In genomic region chr3:78867409-78868372, GRCh38 we compare ENCODE assay signal across 16 cellular contexts.
DNase-seq lines count a peak whose midpoint lies in the region; ATAC-seq and TF ChIP-seq lines count a peak whose summit lies in the region.
"Had no signal": no experiment of that assay in that cellular context is flagged by ENCODE, and none has a peak within 500 bp of the region (broad histone marks: within the 10 kb centered on the region; RNA-seq: fewer than 3 reads in every experiment).

No MANE protein-coding gene starts in this region.

- ATAC-seq in HG02678 (IDR thresholded peaks at IDR 0.05; ENCODE audit: unreplicated experiment): no peak
- ATAC-seq: gastrocnemius medialis; stimulated activated memory B cell treated with anti-CD40 and anti-IgM and Interleukin-4, amounts not matched to agents 10 μg/mL and 1 μg/mL and 100 μg/mL, for 72 hours had no signal

- H3K27ac ChIP-seq in SK-N-MC (peak overlapping the region; percentile 81), smooth muscle cell (ENCODE audit: low read depth) (peak overlapping the region; percentile 68)
- H3K27ac ChIP-seq: gastrocnemius medialis, SJSA1, vagina had no signal

- H3F3A ChIP-seq in smooth muscle cell (ENCODE audit: low read depth): peaks cover 4% of the 10 kb centered on the region

- TF ChIP-seq CTCF in fibroblast of pulmonary artery (IDR thresholded peaks at IDR 0.05; ENCODE audit: low read length, missing control alignments) (no peak), smooth muscle cell (IDR thresholded peaks at IDR 0.05; ENCODE audit: borderline replicate concordance, insufficient read depth, poor library complexity, severe bottlenecking) (no peak)

- H3K9ac ChIP-seq in SK-N-MC (ENCODE audit: insufficient read length) (peak overlapping the region; percentile 32), smooth muscle cell (ENCODE audit: low read depth) (no peak overlapping the region)

- H3K79me2 ChIP-seq in smooth muscle cell (ENCODE audit: low read depth): peaks cover 34% of the 10 kb centered on the region

- no peak overlapping the region for H2AFZ ChIP-seq in smooth muscle cell (ENCODE audit: low read depth)

- no peaks in the 10 kb centered on the region for H4K20me1 ChIP-seq in smooth muscle cell (ENCODE audit: low read depth)

- no peaks in the 10 kb centered on the region for H3K9me3 ChIP-seq in SK-N-MC (ENCODE audit: low read depth, low read length)
- no peaks in the 10 kb centered on the region for H3K9me3 ChIP-seq in smooth muscle cell (replicated peaks; ENCODE audit: low read depth)
- H3K9me3 ChIP-seq: gastrocnemius medialis, SJSA1, vagina had no signal

- H3K4me3 ChIP-seq in SK-N-MC (peak overlapping the region; percentile 47), fibroblast of pulmonary artery (replicated peaks; ENCODE audit: low read depth, low read length) (no peak overlapping the region), smooth muscle cell (no peak overlapping the region)
- H3K4me3 ChIP-seq: gastrocnemius medialis, SJSA1, vagina had no signal

- H3K36me3 ChIP-seq in SK-N-MC (ENCODE audit: insufficient read depth, low read length) (no peaks in the 10 kb centered on the region), smooth muscle cell (ENCODE audit: low read depth) (no peaks in the 10 kb centered on the region)
- H3K36me3 ChIP-seq: gastrocnemius medialis, SJSA1, vagina had no signal

- peak; percentile 7 for DNase-seq in NCI-H82 (lab: John Stamatoyannopoulos, UW)
- DNase-seq in NCI-H82 treated with DMSO at 0.1 percent for 48 hours (lab: John Stamatoyannopoulos, UW; ENCODE audit: unreplicated experiment): no peak
- no peak for DNase-seq in SK-N-MC (ENCODE audit: low read depth, low spot score)
- DNase-seq in fibroblast of pulmonary artery (ENCODE audit: low read depth): peak; percentile 59
- no peak for DNase-seq in smooth muscle cell (lab: John Stamatoyannopoulos, UW; ENCODE audit: unreplicated experiment)
- DNase-seq in SW 1271 (lab: John Stamatoyannopoulos, UW): no peak
- DNase-seq in NCI-H1436 treated with DMSO at 0.1 percent for 48 hours (lab: John Stamatoyannopoulos, UW): no peak
- DNase-seq: activated naive CD4-positive, alpha-beta T cell treated with anti-CD3 and anti-CD28 coated beads, Interleukin-2, amount 50 U/mL, for 16 hours; AML-193; DMS79 treated with DMSO at 0.1 percent for 48 hours; gastrocnemius medialis; stimulated activated CD4-positive, alpha-beta T cell treated with anti-CD3 and anti-CD28 coated beads, Interleukin-4, amount 100 ng/mL, for 1 hour had no signal

- peak overlapping the region; percentile 58 for H3K4me2 ChIP-seq in smooth muscle cell

- no peaks in the 10 kb centered on the region for H3K27me3 ChIP-seq in smooth muscle cell (ENCODE audit: low read depth)
- H3K27me3 ChIP-seq: gastrocnemius medialis, SJSA1, vagina had no signal

- 38% methylated on average over 7 of the region's 7 CpGs for WGBS in smooth muscle cell (ENCODE audit: low lambda C conversion rate)

- H3K4me1 ChIP-seq in smooth muscle cell (ENCODE audit: low read depth): peaks cover 45% of the 10 kb centered on the region
- H3K4me1 ChIP-seq: gastrocnemius medialis had no signal

Comparison
In these comparisons a context has a peak if more than half of its experiments do, and no peak if none do; other contexts are left out.
1. DNase-seq: peak in NCI-H82 (single experiment) and fibroblast of pulmonary artery (single experiment); none in NCI-H82 treated with DMSO at 0.1 percent for 48 hours (single experiment), SK-N-MC (single experiment), smooth muscle cell (single experiment), SW 1271 (0 of 2) and NCI-H1436 treated with DMSO at 0.1 percent for 48 hours (single experiment).